In genomic region chr10:3827768-3828403, GRCh38 we compare ENCODE assay signal across 8 cellular contexts. TPM values are rescaled to one million over a fixed set of nuclear protein-coding genes. Genes with fewer than 3 reads are reported as not detected.
DNase-seq lines count a peak whose midpoint lies in the region; ATAC-seq, FAIRE-seq and TF ChIP-seq lines count a peak whose summit lies in the region.

No MANE protein-coding gene starts in this region.

- H3K27ac ChIP-seq in H9 (ENCODE audit: insufficient read length, low read depth, low read length) (no peak overlapping the region), keratinocyte (ENCODE audit: control insufficient read depth, insufficient read depth, low read length) (peak overlapping the region; percentile 58)

- intact Hi-C loops in activated T-helper 1 cell treated with anti-CD3 and anti-CD28 coated beads, Interleukin-12 subunit alpha, Interleukin-12 subunit beta, Interleukin-2, Interleukin-4 antibody, amounts not matched to agents 30 ng/mL and 10 ng/mL and 1 ng/mL, durations not matched to agents 14 hours and 24 hours and 36 hours (cut with micrococcal nuclease) = loop anchor here (1.0 to 5.0 kb wide), 6 partner anchors 17 to 304 kb away; partner anchors contain the start of gene KLF6

- H3K79me2 ChIP-seq in H9 (ENCODE audit: insufficient read depth, low read length) (no peaks in the 10 kb centered on the region), keratinocyte (ENCODE audit: control insufficient read depth, insufficient read depth, low read length) (no peaks in the 10 kb centered on the region)

- H3K27me3 ChIP-seq in H9 (ENCODE audit: insufficient read depth, low read length) (no peaks in the 10 kb centered on the region), keratinocyte (ENCODE audit: control insufficient read depth, extremely low read depth, insufficient read depth, low read length) (no peaks in the 10 kb centered on the region)

- no peaks in the 10 kb centered on the region for H4K20me1 ChIP-seq in H9 (ENCODE audit: control insufficient read depth, insufficient read depth, insufficient read length)
- H4K20me1 ChIP-seq in keratinocyte (ENCODE audit: control insufficient read depth, extremely low read depth, insufficient read depth, low read length) = no peaks in the 10 kb centered on the region

- no peak overlapping the region for H3K56ac ChIP-seq in H9 (ENCODE audit: insufficient read length, low read depth, low read length)

- H2BK120ac ChIP-seq in H9 (ENCODE audit: low read depth, low read length, poor library complexity, severe bottlenecking) = no peak overlapping the region

- dilution Hi-C loops in keratinocyte (cut with MboI; ENCODE audit: extremely low pct_ligation_motif_present, low sequenced_read_pairs) = no loop called here

- H3K23ac ChIP-seq in H9 (ENCODE audit: insufficient read length, low read depth, low read length) = no peak overlapping the region

- H2AFZ ChIP-seq in H9 (ENCODE audit: low read length) (no peak overlapping the region), keratinocyte (ENCODE audit: control insufficient read depth, low read length) (peak overlapping the region; percentile 58)

- peak overlapping the region in 2 of 3 experiments; percentile 13 to 28; a peak in 3 of 7 replicates for H3K27ac Mint-ChIP-seq in H9
- peak overlapping the region; percentile 93 for H3K27ac Mint-ChIP-seq in activated T-helper 1 cell treated with anti-CD3 and anti-CD28 coated beads, Interleukin-12 subunit alpha, Interleukin-12 subunit beta, Interleukin-2, Interleukin-4 antibody, amounts not matched to agents 30 ng/mL and 10 ng/mL and 1 ng/mL, durations not matched to agents 14 hours and 24 hours and 36 hours
- peak overlapping the region; percentile 95 for H3K27ac Mint-ChIP-seq in stimulated activated effector memory CD8-positive, alpha-beta T cell treated with anti-CD3 and anti-CD28 coated beads, Interleukin-12 subunit alpha, Interleukin-12 subunit beta, amount 100 ng/mL, for 72 hours

- no peak overlapping the region for H2BK15ac ChIP-seq in H9 (ENCODE audit: low read depth, low read length)

- H2BK20ac ChIP-seq in H9 (ENCODE audit: low read depth, low read length, poor library complexity, severe bottlenecking) = no peak overlapping the region

- H3K4me1 Mint-ChIP-seq in H9 = peaks cover 49 to 65% of the 10 kb centered on the region in 2 experiments
- peaks cover 54% of the 10 kb centered on the region for H3K4me1 Mint-ChIP-seq in activated T-helper 1 cell treated with anti-CD3 and anti-CD28 coated beads, Interleukin-12 subunit alpha, Interleukin-12 subunit beta, Interleukin-2, Interleukin-4 antibody, amounts not matched to agents 30 ng/mL and 10 ng/mL and 1 ng/mL, durations not matched to agents 14 hours and 24 hours and 36 hours (ENCODE audit: low read depth)
- H3K4me1 Mint-ChIP-seq in stimulated activated effector memory CD8-positive, alpha-beta T cell treated with anti-CD3 and anti-CD28 coated beads, Interleukin-12 subunit alpha, Interleukin-12 subunit beta, amount 100 ng/mL, for 72 hours = peaks cover 35% of the 10 kb centered on the region

- H3K23me2 ChIP-seq in H9 (ENCODE audit: insufficient read length, low read depth, low read length, poor library complexity, severe bottlenecking) = no peaks in the 10 kb centered on the region

- H3K79me1 ChIP-seq in H9 (ENCODE audit: insufficient read depth, low read depth, low read length, poor library complexity, severe bottlenecking) = no peaks in the 10 kb centered on the region

- H3K9me3 ChIP-seq in H9 (ENCODE audit: control insufficient read depth, low read depth, low read length) (no peaks in the 10 kb centered on the region), keratinocyte (ENCODE audit: control insufficient read depth, low read depth, low read length) (no peaks in the 10 kb centered on the region)

- no peak overlapping the region for H3K4me2 ChIP-seq in H9 (ENCODE audit: insufficient read depth, insufficient read length, low read length)
- H3K4me2 ChIP-seq in keratinocyte (ENCODE audit: control insufficient read depth, extremely low read depth, insufficient read depth, low read depth, low read length) = peak overlapping the region; percentile 67

- H4K5ac ChIP-seq in H9 (ENCODE audit: insufficient read length, low read depth, low read length) = no peak overlapping the region

- peaks cover 6% of the 10 kb centered on the region; the same call in 1 of the 2 replicates for H3K4me1 ChIP-seq in H9 (ENCODE audit: insufficient read depth, low read length)
- peaks cover 18% of the 10 kb centered on the region for H3K4me1 ChIP-seq in keratinocyte (ENCODE audit: control insufficient read depth, extremely low read depth, insufficient read depth, low read length)

- no peak for TF ChIP-seq CTCF in H9 (conservative IDR thresholded peaks at IDR 0.05)
- no peak for TF ChIP-seq CTCF in keratinocyte (optimal IDR thresholded peaks at IDR 0.05 in 1 of 3, IDR thresholded peaks at IDR 0.05 in 1 of 3, conservative IDR thresholded peaks at IDR 0.05 in 1 of 3; ENCODE audit: extremely low read depth in 1 of 3, insufficient read depth in 2 of 3, low read length in 3 of 3)

- WGBS in H9 (ENCODE audit: extremely low coverage, insufficient read length, low lambda C conversion rate) = no CpG with 5 or more reads among the region's 27 CpGs

- no peak for FAIRE-seq in keratinocyte (lab: Jason Lieb, UNC)

- no peak overlapping the region for H3K18ac ChIP-seq in H9 (ENCODE audit: insufficient read length, low read depth, low read length)

- H3K4ac ChIP-seq in H9 (ENCODE audit: low read depth, low read length) = no peak overlapping the region

- no peak overlapping the region for H3K4me3 ChIP-seq in keratinocyte (ENCODE audit: control insufficient read depth in 2 of 3, extremely low read depth in 1 of 3, insufficient read depth in 2 of 3, low read depth in 1 of 3, low read length in 3 of 3)

- H3K4me3 Mint-ChIP-seq in H9 = no peak overlapping the region; a peak in 1 of 5 replicates
- H3K4me3 Mint-ChIP-seq in activated T-helper 1 cell treated with anti-CD3 and anti-CD28 coated beads, Interleukin-12 subunit alpha, Interleukin-12 subunit beta, Interleukin-2, Interleukin-4 antibody, amounts not matched to agents 30 ng/mL and 10 ng/mL and 1 ng/mL, durations not matched to agents 14 hours and 24 hours and 36 hours = peak overlapping the region; percentile 58
- peak overlapping the region; percentile 68 for H3K4me3 Mint-ChIP-seq in stimulated activated effector memory CD8-positive, alpha-beta T cell treated with anti-CD3 and anti-CD28 coated beads, Interleukin-12 subunit alpha, Interleukin-12 subunit beta, amount 100 ng/mL, for 72 hours

- no peaks in the 10 kb centered on the region for H3K9me1 ChIP-seq in keratinocyte (ENCODE audit: control insufficient read depth, extremely low read depth, insufficient read depth, low read length)

- no peaks in the 10 kb centered on the region for H3K27me3 Mint-ChIP-seq in H9 (ENCODE audit: low read depth)
- H3K27me3 Mint-ChIP-seq in activated T-helper 1 cell treated with anti-CD3 and anti-CD28 coated beads, Interleukin-12 subunit alpha, Interleukin-12 subunit beta, Interleukin-2, Interleukin-4 antibody, amounts not matched to agents 30 ng/mL and 10 ng/mL and 1 ng/mL, durations not matched to agents 14 hours and 24 hours and 36 hours (ENCODE audit: insufficient read depth) = no peaks in the 10 kb centered on the region

- H4K8ac ChIP-seq in H9 (replicated peaks; ENCODE audit: insufficient read length, low read depth, low read length) = no peak overlapping the region

- no peak for ATAC-seq in stimulated activated effector memory CD8-positive, alpha-beta T cell treated with anti-CD3 and anti-CD28 coated beads, Interleukin-12 subunit alpha, Interleukin-12 subunit beta, amount 100 ng/mL, for 72 hours
- ATAC-seq in HG02973 (IDR thresholded peaks at IDR 0.05; ENCODE audit: unreplicated experiment) = no peak

- no peak overlapping the region for H2BK12ac ChIP-seq in H9 (ENCODE audit: insufficient read length, low read depth, low read length)

- H3K9ac ChIP-seq in H9 (ENCODE audit: extremely low read depth, insufficient read length, low read length) (no peak overlapping the region), keratinocyte (ENCODE audit: control insufficient read depth, extremely low read depth, insufficient read depth, low read length) (no peak overlapping the region)

- no peak overlapping the region for H3T11ph ChIP-seq in H9 (ENCODE audit: low read length)

- no peak overlapping the region for H3K14ac ChIP-seq in H9 (ENCODE audit: insufficient read depth, low read length)

- no peaks in the 10 kb centered on the region for H3K36me3 ChIP-seq in keratinocyte (ENCODE audit: control insufficient read depth in 2 of 2, extremely low read depth in 1 of 2, insufficient read depth in 2 of 2, low read length in 2 of 2)

- H3K9me3 Mint-ChIP-seq in H9 = peaks cover 0 to 3% of the 10 kb centered on the region in 2 experiments; a peak in 2 of 5 replicates
- no peaks in the 10 kb centered on the region for H3K9me3 Mint-ChIP-seq in activated T-helper 1 cell treated with anti-CD3 and anti-CD28 coated beads, Interleukin-12 subunit alpha, Interleukin-12 subunit beta, Interleukin-2, Interleukin-4 antibody, amounts not matched to agents 30 ng/mL and 10 ng/mL and 1 ng/mL, durations not matched to agents 14 hours and 24 hours and 36 hours
- H3K9me3 Mint-ChIP-seq in stimulated activated effector memory CD8-positive, alpha-beta T cell treated with anti-CD3 and anti-CD28 coated beads, Interleukin-12 subunit alpha, Interleukin-12 subunit beta, amount 100 ng/mL, for 72 hours = no peaks in the 10 kb centered on the region

- DNase-seq in H9 (no peak), keratinocyte (ENCODE audit: low read depth, low spot score) (no peak), NCI-H446 (lab: John Stamatoyannopoulos, UW) (no peak), superior temporal gyrus (ENCODE audit: extremely low spot score) (no peak), NCI-H2171 treated with DMSO at 0.1 percent for 48 hours (lab: John Stamatoyannopoulos, UW) (no peak)
- no peak for DNase-seq in activated T-helper 1 cell treated with anti-CD3 and anti-CD28 coated beads, Interleukin-12 subunit alpha, Interleukin-12 subunit beta, Interleukin-2, Interleukin-4 antibody, amounts not matched to agents 30 ng/mL and 10 ng/mL and 1 ng/mL, durations not matched to agents 14 hours and 24 hours and 36 hours (ENCODE audit: low spot score)
- no peak for DNase-seq in stimulated activated effector memory CD8-positive, alpha-beta T cell treated with anti-CD3 and anti-CD28 coated beads, Interleukin-12 subunit alpha, Interleukin-12 subunit beta, amount 100 ng/mL, for 72 hours (ENCODE audit: low spot score in 2 of 2)

- H2AK5ac ChIP-seq in H9 (ENCODE audit: insufficient read length, low read length) = no peak overlapping the region

- H4K91ac ChIP-seq in H9 (ENCODE audit: insufficient read length, low read depth, low read length) = no peak overlapping the region

- no peaks in the 10 kb centered on the region for H3K36me3 Mint-ChIP-seq in H9 (ENCODE audit: insufficient read depth in 1 of 3, low read depth in 3 of 3)
- no peaks in the 10 kb centered on the region for H3K36me3 Mint-ChIP-seq in activated T-helper 1 cell treated with anti-CD3 and anti-CD28 coated beads, Interleukin-12 subunit alpha, Interleukin-12 subunit beta, Interleukin-2, Interleukin-4 antibody, amounts not matched to agents 30 ng/mL and 10 ng/mL and 1 ng/mL, durations not matched to agents 14 hours and 24 hours and 36 hours (ENCODE audit: low read depth)
- H3K36me3 Mint-ChIP-seq in stimulated activated effector memory CD8-positive, alpha-beta T cell treated with anti-CD3 and anti-CD28 coated beads, Interleukin-12 subunit alpha, Interleukin-12 subunit beta, amount 100 ng/mL, for 72 hours = no peaks in the 10 kb centered on the region

- no peak overlapping the region for H2BK5ac ChIP-seq in H9 (ENCODE audit: insufficient read length, low read length)

RNA-seq across cellular contexts. Expression of gene KLF6, which starts 42.9 kb away (rescaled TPM):
- 19.3 and 20.9 TPM in 2 replicates for total RNA-seq in H9 (2021)
- 110 and 113 TPM in 2 replicates for total RNA-seq in activated T-helper 1 cell treated with anti-CD3 and anti-CD28 coated beads, Interleukin-12 subunit alpha, Interleukin-12 subunit beta, Interleukin-2, Interleukin-4 antibody, amounts not matched to agents 30 ng/mL and 10 ng/mL and 1 ng/mL, durations not matched to agents 14 hours and 24 hours and 36 hours
- polyA plus RNA-seq in keratinocyte = 174 to 250 TPM (median 213 TPM) in 3 replicates
- polyA plus RNA-seq in keratinocyte (2011; ENCODE audit: low read depth) = 159 TPM
- polyA plus RNA-seq in keratinocyte (2011; cell fraction: cytosol; rRNA removed) = 111 and 137 TPM in 2 replicates
- polyA plus RNA-seq in keratinocyte (2011; cell fraction: nucleus; rRNA removed) = 564 and 626 TPM in 2 replicates
- 148 and 270 TPM in 2 replicates for polyA plus RNA-seq in keratinocyte (2012; ENCODE audit: low replicate concordance)
- polyA minus RNA-seq in keratinocyte = 425 to 516 TPM (median 456 TPM) in 3 replicates
- 131 TPM for polyA minus RNA-seq in keratinocyte (2011; cell fraction: cytosol; rRNA and poly(A)+ RNA removed)
- 587 and 853 TPM in 2 replicates for polyA minus RNA-seq in keratinocyte (2011; cell fraction: nucleus; rRNA and poly(A)+ RNA removed)

Comparison
In these comparisons a context has a peak if more than half of its experiments do, and no peak if none do; other contexts are left out.
1. H3K27ac Mint-ChIP-seq: peak in every context shown above with its lines; median percentile 95 in stimulated activated effector memory CD8-positive, alpha-beta T cell treated with anti-CD3 and anti-CD28 coated beads, Interleukin-12 subunit alpha, Interleukin-12 subunit beta, amount 100 ng/mL, for 72 hours; 93 in activated T-helper 1 cell treated with anti-CD3 and anti-CD28 coated beads, Interleukin-12 subunit alpha, Interleukin-12 subunit beta, Interleukin-2, Interleukin-4 antibody, amounts not matched to agents 30 ng/mL and 10 ng/mL and 1 ng/mL, durations not matched to agents 14 hours and 24 hours and 36 hours; 20 in H9.
2. H3K4me3 Mint-ChIP-seq: peak in activated T-helper 1 cell treated with anti-CD3 and anti-CD28 coated beads, Interleukin-12 subunit alpha, Interleukin-12 subunit beta, Interleukin-2, Interleukin-4 antibody, amounts not matched to agents 30 ng/mL and 10 ng/mL and 1 ng/mL, durations not matched to agents 14 hours and 24 hours and 36 hours (single experiment) and stimulated activated effector memory CD8-positive, alpha-beta T cell treated with anti-CD3 and anti-CD28 coated beads, Interleukin-12 subunit alpha, Interleukin-12 subunit beta, amount 100 ng/mL, for 72 hours (single experiment); none in H9 (0 of 2).